1 cellular context compared by ENCODE assay signal in genomic region chr17:74373838-74374606, GRCh38.
TF ChIP-seq lines count a peak whose summit lies in the region.

No MANE protein-coding gene starts in this region.

TF ChIP-seq in HepG2, 621 proteins besides CTCF, POLR2A, EP300 and RAD21 (continued from another document and continues in another):
- no peak; the same call in 1 of the 2 replicates for TF ChIP-seq ZBTB33 (CRISPR knock-in tag; IDR thresholded peaks at IDR 0.05)
- TF ChIP-seq, protein P1, sequence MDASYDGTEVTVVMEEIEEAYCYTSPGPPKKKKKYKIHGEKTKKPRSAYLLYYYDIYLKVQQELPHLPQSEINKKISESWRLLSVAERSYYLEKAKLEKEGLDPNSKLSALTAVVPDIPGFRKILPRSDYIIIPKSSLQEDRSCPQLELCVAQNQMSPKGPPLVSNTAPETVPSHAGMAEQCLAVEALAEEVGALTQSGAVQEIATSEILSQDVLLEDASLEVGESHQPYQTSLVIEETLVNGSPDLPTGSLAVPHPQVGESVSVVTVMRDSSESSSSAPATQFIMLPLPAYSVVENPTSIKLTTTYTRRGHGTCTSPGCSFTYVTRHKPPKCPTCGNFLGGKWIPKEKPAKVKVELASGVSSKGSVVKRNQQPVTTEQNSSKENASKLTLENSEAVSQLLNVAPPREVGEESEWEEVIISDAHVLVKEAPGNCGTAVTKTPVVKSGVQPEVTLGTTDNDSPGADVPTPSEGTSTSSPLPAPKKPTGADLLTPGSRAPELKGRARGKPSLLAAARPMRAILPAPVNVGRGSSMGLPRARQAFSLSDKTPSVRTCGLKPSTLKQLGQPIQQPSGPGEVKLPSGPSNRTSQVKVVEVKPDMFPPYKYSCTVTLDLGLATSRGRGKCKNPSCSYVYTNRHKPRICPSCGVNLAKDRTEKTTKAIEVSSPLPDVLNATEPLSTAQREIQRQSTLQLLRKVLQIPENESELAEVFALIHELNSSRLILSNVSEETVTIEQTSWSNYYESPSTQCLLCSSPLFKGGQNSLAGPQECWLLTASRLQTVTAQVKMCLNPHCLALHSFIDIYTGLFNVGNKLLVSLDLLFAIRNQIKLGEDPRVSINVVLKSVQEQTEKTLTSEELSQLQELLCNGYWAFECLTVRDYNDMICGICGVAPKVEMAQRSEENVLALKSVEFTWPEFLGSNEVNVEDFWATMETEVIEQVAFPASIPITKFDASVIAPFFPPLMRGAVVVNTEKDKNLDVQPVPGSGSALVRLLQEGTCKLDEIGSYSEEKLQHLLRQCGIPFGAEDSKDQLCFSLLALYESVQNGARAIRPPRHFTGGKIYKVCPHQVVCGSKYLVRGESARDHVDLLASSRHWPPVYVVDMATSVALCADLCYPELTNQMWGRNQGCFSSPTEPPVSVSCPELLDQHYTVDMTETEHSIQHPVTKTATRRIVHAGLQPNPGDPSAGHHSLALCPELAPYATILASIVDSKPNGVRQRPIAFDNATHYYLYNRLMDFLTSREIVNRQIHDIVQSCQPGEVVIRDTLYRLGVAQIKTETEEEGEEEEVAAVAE (CRISPR knock-in tag; IDR thresholded peaks at IDR 0.05; ENCODE audit: borderline replicate concordance): peak; percentile 69; the same call in 1 of the 2 replicates
- TF ChIP-seq ASH2L (IDR thresholded peaks at IDR 0.05; ENCODE audit: insufficient read length, low read depth, low read length): no peak
- TF ChIP-seq SRF (IDR thresholded peaks at IDR 0.05; ENCODE audit: low read depth, low read length): no peak
- TF ChIP-seq ZFP36 (IDR thresholded peaks at IDR 0.05; ENCODE audit: borderline replicate concordance, low read depth, low read length, partially characterized antibody): no peak
- peak; percentile 90 for TF ChIP-seq MIER2 (CRISPR knock-in tag; IDR thresholded peaks at IDR 0.05)
- TF ChIP-seq, protein P2, sequence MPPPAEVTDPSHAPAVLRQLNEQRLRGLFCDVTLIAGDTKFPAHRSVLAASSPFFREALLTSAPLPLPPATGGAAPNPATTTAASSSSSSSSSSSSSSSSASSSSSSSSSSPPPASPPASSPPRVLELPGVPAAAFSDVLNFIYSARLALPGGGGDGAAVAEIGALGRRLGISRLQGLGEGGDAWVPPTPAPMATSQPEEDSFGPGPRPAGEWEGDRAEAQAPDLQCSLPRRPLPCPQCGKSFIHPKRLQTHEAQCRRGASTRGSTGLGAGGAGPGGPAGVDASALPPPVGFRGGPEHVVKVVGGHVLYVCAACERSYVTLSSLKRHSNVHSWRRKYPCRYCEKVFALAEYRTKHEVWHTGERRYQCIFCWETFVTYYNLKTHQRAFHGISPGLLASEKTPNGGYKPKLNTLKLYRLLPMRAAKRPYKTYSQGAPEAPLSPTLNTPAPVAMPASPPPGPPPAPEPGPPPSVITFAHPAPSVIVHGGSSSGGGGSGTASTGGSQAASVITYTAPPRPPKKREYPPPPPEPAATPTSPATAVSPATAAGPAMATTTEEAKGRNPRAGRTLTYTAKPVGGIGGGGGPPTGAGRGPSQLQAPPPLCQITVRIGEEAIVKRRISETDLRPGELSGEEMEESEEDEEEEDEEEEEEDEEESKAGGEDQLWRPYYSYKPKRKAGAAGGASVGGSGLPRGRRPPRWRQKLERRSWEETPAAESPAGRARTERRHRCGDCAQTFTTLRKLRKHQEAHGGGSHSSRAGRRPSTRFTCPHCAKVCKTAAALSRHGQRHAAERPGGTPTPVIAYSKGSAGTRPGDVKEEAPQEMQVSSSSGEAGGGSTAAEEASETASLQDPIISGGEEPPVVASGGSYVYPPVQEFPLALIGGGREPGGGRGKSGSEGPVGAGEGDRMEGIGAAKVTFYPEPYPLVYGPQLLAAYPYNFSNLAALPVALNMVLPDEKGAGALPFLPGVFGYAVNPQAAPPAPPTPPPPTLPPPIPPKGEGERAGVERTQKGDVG (CRISPR knock-in tag; IDR thresholded peaks at IDR 0.05; ENCODE audit: borderline replicate concordance): no peak
- no peak for TF ChIP-seq MED13 (CRISPR knock-in tag; IDR thresholded peaks at IDR 0.05)
- TF ChIP-seq ZNF687 (CRISPR knock-in tag; IDR thresholded peaks at IDR 0.05): peak; percentile 75
- TF ChIP-seq, protein P3, sequence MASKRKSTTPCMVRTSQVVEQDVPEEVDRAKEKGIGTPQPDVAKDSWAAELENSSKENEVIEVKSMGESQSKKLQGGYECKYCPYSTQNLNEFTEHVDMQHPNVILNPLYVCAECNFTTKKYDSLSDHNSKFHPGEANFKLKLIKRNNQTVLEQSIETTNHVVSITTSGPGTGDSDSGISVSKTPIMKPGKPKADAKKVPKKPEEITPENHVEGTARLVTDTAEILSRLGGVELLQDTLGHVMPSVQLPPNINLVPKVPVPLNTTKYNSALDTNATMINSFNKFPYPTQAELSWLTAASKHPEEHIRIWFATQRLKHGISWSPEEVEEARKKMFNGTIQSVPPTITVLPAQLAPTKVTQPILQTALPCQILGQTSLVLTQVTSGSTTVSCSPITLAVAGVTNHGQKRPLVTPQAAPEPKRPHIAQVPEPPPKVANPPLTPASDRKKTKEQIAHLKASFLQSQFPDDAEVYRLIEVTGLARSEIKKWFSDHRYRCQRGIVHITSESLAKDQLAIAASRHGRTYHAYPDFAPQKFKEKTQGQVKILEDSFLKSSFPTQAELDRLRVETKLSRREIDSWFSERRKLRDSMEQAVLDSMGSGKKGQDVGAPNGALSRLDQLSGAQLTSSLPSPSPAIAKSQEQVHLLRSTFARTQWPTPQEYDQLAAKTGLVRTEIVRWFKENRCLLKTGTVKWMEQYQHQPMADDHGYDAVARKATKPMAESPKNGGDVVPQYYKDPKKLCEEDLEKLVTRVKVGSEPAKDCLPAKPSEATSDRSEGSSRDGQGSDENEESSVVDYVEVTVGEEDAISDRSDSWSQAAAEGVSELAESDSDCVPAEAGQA (IDR thresholded peaks at IDR 0.05; ENCODE audit: low read depth): no peak
- TF ChIP-seq, protein P3 (CRISPR knock-in tag; IDR thresholded peaks at IDR 0.05; ENCODE audit: borderline replicate concordance): no peak
- peak; percentile 61; the same call in 1 of the 2 replicates for TF ChIP-seq MEF2D (CRISPR knock-in tag; IDR thresholded peaks at IDR 0.05)
- TF ChIP-seq CHD2 (IDR thresholded peaks at IDR 0.05; ENCODE audit: low read depth, low read length): no peak; the same call in 1 of the 2 replicates
- peak; percentile 86 for TF ChIP-seq ONECUT2 (CRISPR knock-in tag; IDR thresholded peaks at IDR 0.05)
- no peak for TF ChIP-seq ZMAT3 (CRISPR knock-in tag; conservative IDR thresholded peaks at IDR 0.05)
- TF ChIP-seq SPEN (CRISPR knock-in tag; IDR thresholded peaks at IDR 0.05; ENCODE audit: low read depth): peak; percentile 70
- TF ChIP-seq, protein P4, sequence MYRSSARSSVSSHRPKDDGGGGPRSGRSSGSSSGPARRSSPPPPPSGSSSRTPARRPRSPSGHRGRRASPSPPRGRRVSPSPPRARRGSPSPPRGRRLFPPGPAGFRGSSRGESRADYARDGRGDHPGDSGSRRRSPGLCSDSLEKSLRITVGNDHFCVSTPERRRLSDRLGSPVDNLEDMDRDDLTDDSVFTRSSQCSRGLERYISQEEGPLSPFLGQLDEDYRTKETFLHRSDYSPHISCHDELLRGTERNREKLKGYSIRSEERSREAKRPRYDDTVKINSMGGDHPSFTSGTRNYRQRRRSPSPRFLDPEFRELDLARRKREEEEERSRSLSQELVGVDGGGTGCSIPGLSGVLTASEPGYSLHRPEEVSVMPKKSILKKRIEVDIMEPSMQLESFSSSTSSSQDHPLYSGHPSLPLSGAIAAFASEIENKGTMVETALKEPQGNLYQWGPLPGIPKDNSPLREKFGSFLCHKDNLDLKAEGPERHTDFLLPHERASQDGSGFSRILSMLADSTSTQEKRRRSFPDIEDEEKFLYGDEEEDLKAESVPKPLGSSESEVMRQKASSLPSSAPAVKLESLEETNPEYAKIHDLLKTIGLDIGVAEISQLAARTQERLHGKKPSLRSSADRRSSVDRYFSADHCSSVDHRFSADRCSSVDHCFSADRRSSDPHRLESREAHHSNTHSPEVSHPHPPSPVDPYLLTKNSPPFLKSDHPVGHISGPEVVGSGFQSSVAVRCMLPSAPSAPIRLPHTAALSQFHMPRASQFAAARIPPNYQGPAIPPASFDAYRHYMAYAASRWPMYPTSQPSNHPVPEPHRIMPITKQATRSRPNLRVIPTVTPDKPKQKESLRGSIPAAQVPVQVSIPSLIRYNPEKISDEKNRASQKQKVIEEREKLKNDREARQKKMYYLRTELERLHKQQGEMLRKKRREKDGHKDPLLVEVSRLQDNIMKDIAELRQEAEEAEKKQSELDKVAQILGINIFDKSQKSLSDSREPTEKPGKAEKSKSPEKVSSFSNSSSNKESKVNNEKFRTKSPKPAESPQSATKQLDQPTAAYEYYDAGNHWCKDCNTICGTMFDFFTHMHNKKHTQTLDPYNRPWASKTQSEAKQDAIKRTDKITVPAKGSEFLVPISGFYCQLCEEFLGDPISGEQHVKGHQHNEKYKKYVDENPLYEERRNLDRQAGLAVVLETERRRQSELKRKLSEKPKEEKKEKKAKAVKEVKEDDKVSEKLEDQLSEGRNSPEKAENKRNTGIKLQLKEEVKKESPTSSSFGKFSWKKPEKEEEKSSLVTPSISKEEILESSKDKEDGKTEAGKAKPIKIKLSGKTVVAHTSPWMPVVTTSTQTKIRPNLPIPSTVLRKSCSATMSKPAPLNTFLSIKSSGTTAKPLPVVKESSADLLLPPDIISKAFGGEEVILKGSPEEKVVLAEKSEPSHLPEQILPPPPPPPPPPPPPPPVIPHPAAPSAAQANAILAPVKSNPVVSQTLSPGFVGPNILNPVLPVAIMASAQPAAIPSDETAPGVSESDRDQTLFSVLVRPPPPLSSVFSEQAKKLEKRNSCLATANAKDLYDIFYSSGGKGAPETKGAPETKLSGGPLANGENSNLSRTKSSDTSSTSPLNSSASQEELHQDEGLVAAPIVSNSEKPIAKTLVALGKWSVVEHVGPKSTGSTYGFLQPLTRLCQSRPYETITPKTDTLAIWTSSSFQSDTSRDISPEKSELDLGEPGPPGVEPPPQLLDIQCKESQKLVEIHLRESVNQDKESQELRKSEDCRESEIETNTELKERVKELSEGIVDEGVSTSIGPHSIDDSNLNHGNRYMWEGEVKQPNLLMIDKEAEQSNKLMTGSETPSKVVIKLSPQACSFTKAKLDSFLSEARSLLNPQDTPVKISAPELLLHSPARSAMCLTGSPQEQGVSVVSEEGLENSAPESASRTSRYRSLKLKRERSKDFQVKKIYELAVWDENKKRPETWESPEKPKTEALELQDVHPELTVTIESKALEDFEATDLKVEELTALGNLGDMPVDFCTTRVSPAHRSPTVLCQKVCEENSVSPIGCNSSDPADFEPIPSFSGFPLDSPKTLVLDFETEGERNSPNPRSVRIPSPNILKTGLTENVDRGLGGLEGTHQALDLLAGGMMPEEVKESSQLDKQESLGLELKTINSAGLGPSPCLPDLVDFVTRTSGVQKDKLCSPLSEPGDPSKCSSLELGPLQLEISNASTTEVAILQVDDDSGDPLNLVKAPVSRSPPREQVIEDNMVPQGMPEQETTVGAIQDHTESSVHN (CRISPR knock-in tag; IDR thresholded peaks at IDR 0.05): no peak
- no peak for TF ChIP-seq SRSF4 (IDR thresholded peaks at IDR 0.05; ENCODE audit: low read depth, low read length, poor library complexity, severe bottlenecking)
